1 cellular context compared by ENCODE assay signal in the genomic region with DNA sequence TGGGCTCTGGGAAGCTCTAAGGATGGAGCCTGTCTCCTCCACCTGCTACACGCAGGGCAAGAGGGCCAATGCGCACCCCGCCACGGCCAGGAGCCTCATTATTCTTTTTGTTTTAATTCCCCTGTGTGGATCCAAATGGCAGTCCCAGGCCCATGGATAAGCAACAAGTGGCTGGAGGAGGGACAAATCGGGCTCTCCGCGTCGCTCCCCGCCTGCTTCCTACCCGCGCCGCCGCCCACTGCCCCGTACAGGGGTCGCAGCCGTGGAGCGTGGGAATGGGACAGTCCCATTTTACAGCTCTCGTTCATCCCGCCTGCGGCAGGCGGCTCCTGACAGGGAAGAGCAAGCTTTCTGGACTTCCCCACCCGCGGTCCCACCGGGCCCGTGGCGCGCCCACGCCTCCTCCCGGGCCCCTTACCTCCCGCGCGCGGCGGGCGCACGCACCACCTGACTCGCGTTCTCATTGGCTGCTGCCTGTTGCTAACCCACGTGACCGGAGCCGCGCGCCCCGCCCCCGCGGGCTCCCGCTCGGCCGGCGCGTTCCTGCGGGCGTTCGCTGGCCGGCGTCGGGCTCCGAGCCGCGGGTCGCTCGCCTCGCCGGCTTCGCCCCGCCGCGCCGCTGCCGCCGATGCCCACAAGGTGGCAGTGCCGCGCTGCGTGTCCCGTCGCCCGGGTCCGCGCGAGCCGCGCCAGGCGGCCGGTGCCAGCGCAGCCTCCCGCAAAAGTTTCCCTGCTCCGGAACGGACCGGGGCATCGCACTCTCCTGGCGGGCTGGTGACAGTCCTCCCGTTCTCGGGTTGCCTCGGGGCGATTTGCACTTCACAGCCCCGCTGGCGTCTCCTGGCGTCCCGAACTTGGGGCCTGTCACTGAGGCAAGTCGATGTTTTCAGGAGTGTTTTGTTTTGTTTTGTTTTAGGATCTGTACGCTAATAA.
TF ChIP-seq lines count a peak whose summit lies in the region.

No MANE protein-coding gene starts in this region.

TF ChIP-seq in H1, 55 proteins besides CTCF, POLR2A, EP300 and RAD21 (continues in another document):
- TF ChIP-seq TBP (IDR thresholded peaks at IDR 0.05; ENCODE audit: low read depth, low read length) (no peak), CREB1 (IDR thresholded peaks at IDR 0.05) (peak; percentile 27), TEAD4 (IDR thresholded peaks at IDR 0.05; ENCODE audit: low read depth, low read length) (no peak), BCL11A (IDR thresholded peaks at IDR 0.05; ENCODE audit: low read depth in 2 of 2, low read length in 2 of 2) (no peak), SIX5 (IDR thresholded peaks at IDR 0.05; ENCODE audit: low read depth, low read length) (no peak), SIN3A (conservative IDR thresholded peaks at IDR 0.05 in 1 of 2, IDR thresholded peaks at IDR 0.05 in 1 of 2; ENCODE audit: low read depth in 1 of 2, low read length in 2 of 2) (0 out of 4 replicates have a peak, but pooled peaks of 1 of the 2 experiments have one; percentile 41), CTBP2 (IDR thresholded peaks at IDR 0.05; ENCODE audit: borderline replicate concordance, insufficient read depth, insufficient read length, low read length) (no peak), SRF (IDR thresholded peaks at IDR 0.05; ENCODE audit: low read depth, low read length) (peak; percentile 28; the same call in 1 of the 2 replicates), TAF7 (optimal IDR thresholded peaks at IDR 0.05; ENCODE audit: borderline replicate concordance, low read depth, low read length) (peak; percentile 78), JUN (IDR thresholded peaks at IDR 0.05; ENCODE audit: low read depth, low read length) (no peak), MAFK (IDR thresholded peaks at IDR 0.05; ENCODE audit: low read depth, low read length) (no peak), EGR1 (IDR thresholded peaks at IDR 0.05; ENCODE audit: borderline replicate concordance, low read depth, low read length) (peak; percentile 73; the same call in 1 of the 2 replicates), CBX5 (IDR thresholded peaks at IDR 0.05; ENCODE audit: low read depth, low read length) (no peak), JUND (IDR thresholded peaks at IDR 0.05; ENCODE audit: low read length) (no peak), POU5F1 (IDR thresholded peaks at IDR 0.05; ENCODE audit: low read depth, low read length) (no peak), YY1 (IDR thresholded peaks at IDR 0.05; ENCODE audit: low read depth, low read length) (no peak; the same call in 1 of the 2 replicates), SP2 (IDR thresholded peaks at IDR 0.05; ENCODE audit: low read length) (no peak), RBBP5 (IDR thresholded peaks at IDR 0.05; ENCODE audit: borderline replicate concordance, low read depth, low read length) (0 out of 2 replicates have a peak, but pooled peaks have one; percentile 29), KDM4A (IDR thresholded peaks at IDR 0.05; ENCODE audit: low read depth, low read length, severe bottlenecking) (peak; percentile 95), PHF8 (conservative IDR thresholded peaks at IDR 0.05; ENCODE audit: low read depth, low read length) (peak; percentile 56; the same call in 1 of the 2 replicates), ZNF274 (IDR thresholded peaks at IDR 0.05; ENCODE audit: borderline replicate concordance, extremely low read depth, low read length) (no peak), CEBPB (IDR thresholded peaks at IDR 0.05; ENCODE audit: low read depth, low read length) (no peak), GTF2F1 (IDR thresholded peaks at IDR 0.05; ENCODE audit: borderline replicate concordance, low read depth, low read length) (no peak), SP4 (IDR thresholded peaks at IDR 0.05; ENCODE audit: low read length) (no peak), NANOG (IDR thresholded peaks at IDR 0.05; ENCODE audit: insufficient read depth, low read depth, low read length, poor library complexity, severe bottlenecking) (no peak), CBX8 (IDR thresholded peaks at IDR 0.05; ENCODE audit: borderline replicate concordance, low read depth, low read length) (no peak), FOSL1 (IDR thresholded peaks at IDR 0.05; ENCODE audit: insufficient read depth, low read depth, low read length) (no peak), SP1 (IDR thresholded peaks at IDR 0.05; ENCODE audit: low read depth, low read length) (no peak), GABPA (IDR thresholded peaks at IDR 0.05; ENCODE audit: borderline replicate concordance, insufficient read depth, low read length) (0 out of 2 replicates have a peak, but pooled peaks have one; percentile 60), POLR2AphosphoS5 (IDR thresholded peaks at IDR 0.05; ENCODE audit: low read depth, low read length) (no peak), SIRT6 (IDR thresholded peaks at IDR 0.05; ENCODE audit: low read length) (no peak), RNF2 (IDR thresholded peaks at IDR 0.05; ENCODE audit: borderline replicate concordance, low read depth, low read length, missing control alignments, poor library complexity, severe bottlenecking) (no peak), BACH1 (IDR thresholded peaks at IDR 0.05; ENCODE audit: low read length) (peak; percentile 80), SAP30 (IDR thresholded peaks at IDR 0.05; ENCODE audit: insufficient read depth, insufficient replicate concordance, low read length) (no peak), CHD2 (IDR thresholded peaks at IDR 0.05; ENCODE audit: low read length) (no peak), ASH2L (IDR thresholded peaks at IDR 0.05; ENCODE audit: low read length) (peak; percentile 81), NRF1 (IDR thresholded peaks at IDR 0.05; ENCODE audit: low read depth, low read length) (no peak), KDM5A (IDR thresholded peaks at IDR 0.05; ENCODE audit: low read length) (no peak), RXRA (IDR thresholded peaks at IDR 0.05; ENCODE audit: insufficient read depth, low read depth, low read length) (no peak), RFX5 (IDR thresholded peaks at IDR 0.05; ENCODE audit: borderline replicate concordance, low read depth, low read length) (peak; percentile 74; the same call in 1 of the 2 replicates), HDAC6 (IDR thresholded peaks at IDR 0.05; ENCODE audit: low read depth, low read length) (no peak), BRCA1 (IDR thresholded peaks at IDR 0.05; ENCODE audit: low read depth, low read length) (no peak), EZH2 (IDR thresholded peaks at IDR 0.05; ENCODE audit: low read depth, low read length, severe bottlenecking) (no peak), KDM1A (IDR thresholded peaks at IDR 0.05; ENCODE audit: borderline replicate concordance, low read length) (no peak), CHD1 (IDR thresholded peaks at IDR 0.05; ENCODE audit: low read depth, low read length) (no peak), SUZ12 (IDR thresholded peaks at IDR 0.05; ENCODE audit: low read length) (peak; percentile 47; the same call in 1 of the 2 replicates), TCF12 (IDR thresholded peaks at IDR 0.05; ENCODE audit: low read depth, low read length) (no peak)
- TF ChIP-seq, protein P1, sequence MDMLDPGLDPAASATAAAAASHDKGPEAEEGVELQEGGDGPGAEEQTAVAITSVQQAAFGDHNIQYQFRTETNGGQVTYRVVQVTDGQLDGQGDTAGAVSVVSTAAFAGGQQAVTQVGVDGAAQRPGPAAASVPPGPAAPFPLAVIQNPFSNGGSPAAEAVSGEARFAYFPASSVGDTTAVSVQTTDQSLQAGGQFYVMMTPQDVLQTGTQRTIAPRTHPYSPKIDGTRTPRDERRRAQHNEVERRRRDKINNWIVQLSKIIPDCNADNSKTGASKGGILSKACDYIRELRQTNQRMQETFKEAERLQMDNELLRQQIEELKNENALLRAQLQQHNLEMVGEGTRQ (IDR thresholded peaks at IDR 0.05; ENCODE audit: low read length): peak; percentile 83
- TF ChIP-seq, protein P2, sequence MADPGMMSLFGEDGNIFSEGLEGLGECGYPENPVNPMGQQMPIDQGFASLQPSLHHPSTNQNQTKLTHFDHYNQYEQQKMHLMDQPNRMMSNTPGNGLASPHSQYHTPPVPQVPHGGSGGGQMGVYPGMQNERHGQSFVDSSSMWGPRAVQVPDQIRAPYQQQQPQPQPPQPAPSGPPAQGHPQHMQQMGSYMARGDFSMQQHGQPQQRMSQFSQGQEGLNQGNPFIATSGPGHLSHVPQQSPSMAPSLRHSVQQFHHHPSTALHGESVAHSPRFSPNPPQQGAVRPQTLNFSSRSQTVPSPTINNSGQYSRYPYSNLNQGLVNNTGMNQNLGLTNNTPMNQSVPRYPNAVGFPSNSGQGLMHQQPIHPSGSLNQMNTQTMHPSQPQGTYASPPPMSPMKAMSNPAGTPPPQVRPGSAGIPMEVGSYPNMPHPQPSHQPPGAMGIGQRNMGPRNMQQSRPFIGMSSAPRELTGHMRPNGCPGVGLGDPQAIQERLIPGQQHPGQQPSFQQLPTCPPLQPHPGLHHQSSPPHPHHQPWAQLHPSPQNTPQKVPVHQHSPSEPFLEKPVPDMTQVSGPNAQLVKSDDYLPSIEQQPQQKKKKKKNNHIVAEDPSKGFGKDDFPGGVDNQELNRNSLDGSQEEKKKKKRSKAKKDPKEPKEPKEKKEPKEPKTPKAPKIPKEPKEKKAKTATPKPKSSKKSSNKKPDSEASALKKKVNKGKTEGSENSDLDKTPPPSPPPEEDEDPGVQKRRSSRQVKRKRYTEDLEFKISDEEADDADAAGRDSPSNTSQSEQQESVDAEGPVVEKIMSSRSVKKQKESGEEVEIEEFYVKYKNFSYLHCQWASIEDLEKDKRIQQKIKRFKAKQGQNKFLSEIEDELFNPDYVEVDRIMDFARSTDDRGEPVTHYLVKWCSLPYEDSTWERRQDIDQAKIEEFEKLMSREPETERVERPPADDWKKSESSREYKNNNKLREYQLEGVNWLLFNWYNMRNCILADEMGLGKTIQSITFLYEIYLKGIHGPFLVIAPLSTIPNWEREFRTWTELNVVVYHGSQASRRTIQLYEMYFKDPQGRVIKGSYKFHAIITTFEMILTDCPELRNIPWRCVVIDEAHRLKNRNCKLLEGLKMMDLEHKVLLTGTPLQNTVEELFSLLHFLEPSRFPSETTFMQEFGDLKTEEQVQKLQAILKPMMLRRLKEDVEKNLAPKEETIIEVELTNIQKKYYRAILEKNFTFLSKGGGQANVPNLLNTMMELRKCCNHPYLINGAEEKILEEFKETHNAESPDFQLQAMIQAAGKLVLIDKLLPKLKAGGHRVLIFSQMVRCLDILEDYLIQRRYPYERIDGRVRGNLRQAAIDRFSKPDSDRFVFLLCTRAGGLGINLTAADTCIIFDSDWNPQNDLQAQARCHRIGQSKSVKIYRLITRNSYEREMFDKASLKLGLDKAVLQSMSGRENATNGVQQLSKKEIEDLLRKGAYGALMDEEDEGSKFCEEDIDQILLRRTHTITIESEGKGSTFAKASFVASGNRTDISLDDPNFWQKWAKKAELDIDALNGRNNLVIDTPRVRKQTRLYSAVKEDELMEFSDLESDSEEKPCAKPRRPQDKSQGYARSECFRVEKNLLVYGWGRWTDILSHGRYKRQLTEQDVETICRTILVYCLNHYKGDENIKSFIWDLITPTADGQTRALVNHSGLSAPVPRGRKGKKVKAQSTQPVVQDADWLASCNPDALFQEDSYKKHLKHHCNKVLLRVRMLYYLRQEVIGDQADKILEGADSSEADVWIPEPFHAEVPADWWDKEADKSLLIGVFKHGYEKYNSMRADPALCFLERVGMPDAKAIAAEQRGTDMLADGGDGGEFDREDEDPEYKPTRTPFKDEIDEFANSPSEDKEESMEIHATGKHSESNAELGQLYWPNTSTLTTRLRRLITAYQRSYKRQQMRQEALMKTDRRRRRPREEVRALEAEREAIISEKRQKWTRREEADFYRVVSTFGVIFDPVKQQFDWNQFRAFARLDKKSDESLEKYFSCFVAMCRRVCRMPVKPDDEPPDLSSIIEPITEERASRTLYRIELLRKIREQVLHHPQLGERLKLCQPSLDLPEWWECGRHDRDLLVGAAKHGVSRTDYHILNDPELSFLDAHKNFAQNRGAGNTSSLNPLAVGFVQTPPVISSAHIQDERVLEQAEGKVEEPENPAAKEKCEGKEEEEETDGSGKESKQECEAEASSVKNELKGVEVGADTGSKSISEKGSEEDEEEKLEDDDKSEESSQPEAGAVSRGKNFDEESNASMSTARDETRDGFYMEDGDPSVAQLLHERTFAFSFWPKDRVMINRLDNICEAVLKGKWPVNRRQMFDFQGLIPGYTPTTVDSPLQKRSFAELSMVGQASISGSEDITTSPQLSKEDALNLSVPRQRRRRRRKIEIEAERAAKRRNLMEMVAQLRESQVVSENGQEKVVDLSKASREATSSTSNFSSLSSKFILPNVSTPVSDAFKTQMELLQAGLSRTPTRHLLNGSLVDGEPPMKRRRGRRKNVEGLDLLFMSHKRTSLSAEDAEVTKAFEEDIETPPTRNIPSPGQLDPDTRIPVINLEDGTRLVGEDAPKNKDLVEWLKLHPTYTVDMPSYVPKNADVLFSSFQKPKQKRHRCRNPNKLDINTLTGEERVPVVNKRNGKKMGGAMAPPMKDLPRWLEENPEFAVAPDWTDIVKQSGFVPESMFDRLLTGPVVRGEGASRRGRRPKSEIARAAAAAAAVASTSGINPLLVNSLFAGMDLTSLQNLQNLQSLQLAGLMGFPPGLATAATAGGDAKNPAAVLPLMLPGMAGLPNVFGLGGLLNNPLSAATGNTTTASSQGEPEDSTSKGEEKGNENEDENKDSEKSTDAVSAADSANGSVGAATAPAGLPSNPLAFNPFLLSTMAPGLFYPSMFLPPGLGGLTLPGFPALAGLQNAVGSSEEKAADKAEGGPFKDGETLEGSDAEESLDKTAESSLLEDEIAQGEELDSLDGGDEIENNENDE (IDR thresholded peaks at IDR 0.05; ENCODE audit: insufficient replicate concordance, low read length): no peak
- TF ChIP-seq, protein P3, sequence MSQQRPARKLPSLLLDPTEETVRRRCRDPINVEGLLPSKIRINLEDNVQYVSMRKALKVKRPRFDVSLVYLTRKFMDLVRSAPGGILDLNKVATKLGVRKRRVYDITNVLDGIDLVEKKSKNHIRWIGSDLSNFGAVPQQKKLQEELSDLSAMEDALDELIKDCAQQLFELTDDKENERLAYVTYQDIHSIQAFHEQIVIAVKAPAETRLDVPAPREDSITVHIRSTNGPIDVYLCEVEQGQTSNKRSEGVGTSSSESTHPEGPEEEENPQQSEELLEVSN (IDR thresholded peaks at IDR 0.05): peak; percentile 77
- TF ChIP-seq, protein P4, sequence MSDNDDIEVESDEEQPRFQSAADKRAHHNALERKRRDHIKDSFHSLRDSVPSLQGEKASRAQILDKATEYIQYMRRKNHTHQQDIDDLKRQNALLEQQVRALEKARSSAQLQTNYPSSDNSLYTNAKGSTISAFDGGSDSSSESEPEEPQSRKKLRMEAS (IDR thresholded peaks at IDR 0.05): peak; percentile 47
- TF ChIP-seq, protein P5, sequence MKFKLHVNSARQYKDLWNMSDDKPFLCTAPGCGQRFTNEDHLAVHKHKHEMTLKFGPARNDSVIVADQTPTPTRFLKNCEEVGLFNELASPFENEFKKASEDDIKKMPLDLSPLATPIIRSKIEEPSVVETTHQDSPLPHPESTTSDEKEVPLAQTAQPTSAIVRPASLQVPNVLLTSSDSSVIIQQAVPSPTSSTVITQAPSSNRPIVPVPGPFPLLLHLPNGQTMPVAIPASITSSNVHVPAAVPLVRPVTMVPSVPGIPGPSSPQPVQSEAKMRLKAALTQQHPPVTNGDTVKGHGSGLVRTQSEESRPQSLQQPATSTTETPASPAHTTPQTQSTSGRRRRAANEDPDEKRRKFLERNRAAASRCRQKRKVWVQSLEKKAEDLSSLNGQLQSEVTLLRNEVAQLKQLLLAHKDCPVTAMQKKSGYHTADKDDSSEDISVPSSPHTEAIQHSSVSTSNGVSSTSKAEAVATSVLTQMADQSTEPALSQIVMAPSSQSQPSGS (IDR thresholded peaks at IDR 0.05; ENCODE audit: low read length): no peak
- TF ChIP-seq, protein P6, sequence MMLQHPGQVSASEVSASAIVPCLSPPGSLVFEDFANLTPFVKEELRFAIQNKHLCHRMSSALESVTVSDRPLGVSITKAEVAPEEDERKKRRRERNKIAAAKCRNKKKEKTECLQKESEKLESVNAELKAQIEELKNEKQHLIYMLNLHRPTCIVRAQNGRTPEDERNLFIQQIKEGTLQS (IDR thresholded peaks at IDR 0.05; ENCODE audit: insufficient read depth, low read depth, low read length): no peak; the same call in 1 of the 2 replicates
